Comparison of ENCODE assay signal across 29 cellular contexts in the genomic region with DNA sequence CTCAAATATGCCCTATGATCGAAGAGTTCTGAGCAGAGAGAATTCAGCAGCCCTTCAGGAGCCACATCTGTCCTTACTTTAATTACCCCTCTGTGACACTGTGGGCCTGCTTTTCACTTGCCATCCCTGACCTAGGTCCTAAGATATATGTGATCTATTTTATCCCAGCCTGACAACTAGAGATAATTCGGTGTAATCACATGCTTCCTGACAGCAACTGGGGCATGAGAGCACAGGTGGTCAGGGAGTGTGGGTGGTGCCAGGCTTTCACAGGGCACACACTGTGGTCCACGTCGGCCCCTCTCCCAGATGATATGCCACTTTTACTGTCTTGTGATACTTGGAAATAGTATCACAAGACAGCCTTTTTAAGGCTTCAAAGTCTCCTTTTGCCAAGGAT. TPM values are rescaled to one million over a fixed set of nuclear protein-coding genes. Genes with fewer than 3 reads are reported as not detected.
DNase-seq lines count a peak whose midpoint lies in the region; ATAC-seq, FAIRE-seq and TF ChIP-seq lines count a peak whose summit lies in the region.
"Had no signal": no experiment of that assay in that cellular context is flagged by ENCODE, and none has a peak within 500 bp of the region (broad histone marks: within the 10 kb centered on the region; RNA-seq: fewer than 3 reads in every experiment).

No MANE protein-coding gene starts in this region.

- H3K4me1 ChIP-seq in left ventricle myocardium inferior (peaks cover 79% of the 10 kb centered on the region), pancreas (no peaks in the 10 kb centered on the region)

- TF ChIP-seq CTCF in left ventricle myocardium inferior (IDR thresholded peaks at IDR 0.05; ENCODE audit: borderline replicate concordance) (no peak), pancreas (IDR thresholded peaks at IDR 0.05) (no peak)

- H3K27ac ChIP-seq in left ventricle myocardium inferior (replicated peaks), result peak overlapping the region; percentile 96
- no peak overlapping the region for H3K27ac ChIP-seq in pancreas
- H3K27ac ChIP-seq: brain microvascular endothelial cell, C4-2B, neural progenitor cell had no signal

- H3K36me3 ChIP-seq in left ventricle myocardium inferior (no peaks in the 10 kb centered on the region), pancreas (no peaks in the 10 kb centered on the region)
- H3K36me3 ChIP-seq: brain microvascular endothelial cell, neural progenitor cell, tibial artery had no signal

- ATAC-seq in Right ventricle myocardium inferior (no peak), pancreas (no peak), HG03342 (IDR thresholded peaks at IDR 0.05; ENCODE audit: unreplicated experiment) (no peak)
- ATAC-seq: activated CD8-positive, alpha-beta memory T cell treated with anti-CD3 and anti-CD28 coated beads, Interleukin-2, amount 10 ng/mL, durations not matched to agents 7 days and 5 days; mucosa of descending colon; WTC11 had no signal

- intact Hi-C loops in left ventricle myocardium inferior (cut with micrococcal nuclease), result no loop called here
- intact Hi-C loops in Right ventricle myocardium inferior (cut with DNase I), result no loop called here
- intact Hi-C loops in pancreas (cut with DNase I), result no loop called here

- peaks cover 15% of the 10 kb centered on the region for H3K27me3 ChIP-seq in left ventricle myocardium inferior (ENCODE audit: low read depth)
- H3K27me3 ChIP-seq in pancreas, result no peaks in the 10 kb centered on the region
- H3K27me3 ChIP-seq: tibial artery had no signal

- peak overlapping the region; percentile 75 for H3K4me3 ChIP-seq in left ventricle myocardium inferior
- H3K4me3 ChIP-seq in pancreas, result no peak overlapping the region
- H3K4me3 ChIP-seq: lung, mucosa of descending colon, neural progenitor cell, tibial artery had no signal

- no peak for FAIRE-seq in pancreas (lab: Jason Lieb, UNC)
- FAIRE-seq: colon, kidney had no signal

- DNase-seq in left ventricle myocardium inferior (no peak), Right ventricle myocardium inferior (ENCODE audit: missing footprints) (no peak), NCI-H69 (lab: John Stamatoyannopoulos, UW) (peak; percentile 72), myocyte (ENCODE audit: low read depth) (peak; percentile 82), pancreas (no peak)
- no peak for DNase-seq in NK-92 treated with Interleukin-12 subunit alpha and Interleukin-12 subunit beta, amount 100 ng/mL, for 24 hours (lab: John Stamatoyannopoulos, UW)
- DNase-seq: activated CD4-positive, alpha-beta T cell treated with anti-CD3 and anti-CD28 coated beads, Interleukin-2, amount 10 ng/mL, durations not matched to agents 7 days and 5 days; activated CD8-positive, alpha-beta memory T cell treated with anti-CD3 and anti-CD28 coated beads, Interleukin-2, amount 10 ng/mL, durations not matched to agents 7 days and 5 days; activated naive CD4-positive, alpha-beta T cell; activated T-cell treated with anti-CD3 and anti-CD28 coated beads, Interleukin-2, amount 50 U/mL, for 48 hours; brain microvascular endothelial cell; DND-41; effector CD8-positive, alpha-beta T cell; glutamatergic neuron; HCEC 1CT; kidney; mucosa of descending colon; NCI-H2029 treated with DMSO at 0.1 percent for 48 hours; NCI-H82; T1000; tibial artery had no signal

- H3K9me3 ChIP-seq in left ventricle myocardium inferior (replicated peaks) (no peaks in the 10 kb centered on the region), pancreas (no peaks in the 10 kb centered on the region)
- H3K9me3 ChIP-seq: mucosa of descending colon, tibial artery had no signal

- WGBS in pancreas, 2 donors, result 46 to 62% methylated on average over 4 of the region's 4 CpGs

RNA-seq across cellular contexts. Expression of a gene that starts 3.9 kb away (rescaled TPM):
- total RNA-seq in left ventricle myocardium inferior, result 253 TPM
- 243 TPM for total RNA-seq in Right ventricle myocardium inferior
- total RNA-seq in myocyte, result 12.6 and 20.9 TPM in 2 replicates
- polyA plus RNA-seq in myocyte (2012), result 36.8 TPM
- 1 to 10 TPM; 1.5 to 2.8 (median 1.8) TPM for total RNA-seq in pancreas
- polyA plus RNA-seq in pancreas, result 1 to 10 TPM; 3.5 to 5.4 TPM
- total RNA-seq: epithelial cell of proximal tubule, MCF 10A had no signal

RNA-seq across cellular contexts. Expression of a gene that starts 35.5 kb away (rescaled TPM):
- total RNA-seq in left ventricle myocardium inferior (2.1 TPM), Right ventricle myocardium inferior (2.7 TPM), myocyte (31.7 and 37.4 TPM in 2 replicates), pancreas (1 to 10 TPM; 1.1 to 2.9 (median 2.1) TPM)
- 14.8 TPM for polyA plus RNA-seq in myocyte (2012)
- 1 to 10 TPM; 3.4 to 7.7 TPM for polyA plus RNA-seq in pancreas

RNA-seq across cellular contexts. Expression of a gene that starts 36.7 kb away (rescaled TPM):
- total RNA-seq in left ventricle myocardium inferior, result 20.5 TPM
- 19.4 TPM for total RNA-seq in Right ventricle myocardium inferior
- total RNA-seq in myocyte, result 22.8 and 24.5 TPM in 2 replicates
- 30.4 TPM for polyA plus RNA-seq in myocyte (2012)
- total RNA-seq in pancreas, result 10 to 100 TPM; 11.0 to 26.5 (median 14.8) TPM
- 10 to 100 TPM in 1 of 2 donors, 1 to 10 TPM in 1; 9.3 to 13.3 TPM for polyA plus RNA-seq in pancreas

Comparison
In these comparisons a context has a peak if more than half of its experiments do, and no peak if none do; other contexts are left out.
1. DNase-seq: peak in NCI-H69 (single experiment) and myocyte (single experiment); none in left ventricle myocardium inferior (single experiment), Right ventricle myocardium inferior (single experiment), pancreas (0 of 6) and NK-92 treated with Interleukin-12 subunit alpha and Interleukin-12 subunit beta, amount 100 ng/mL, for 24 hours (single experiment).
2. RNA of a gene that starts 3.9 kb away (total RNA-seq): 253 TPM in left ventricle myocardium inferior (single experiment) and 243 TPM in Right ventricle myocardium inferior (single experiment); 12.6 to 20.9 TPM in myocyte and 1.5 to 2.8 TPM in pancreas; every median in the first group is over 10 times any median in the second.